10 cellular contexts compared by ENCODE assay signal in genomic region chr22:46652081-46652929, GRCh38. TPM values are rescaled to one million over a fixed set of nuclear protein-coding genes. Genes with fewer than 3 reads are reported as not detected.
DNase-seq lines count a peak whose midpoint lies in the region; ATAC-seq and TF ChIP-seq lines count a peak whose summit lies in the region.
"Had no signal": no experiment of that assay in that cellular context is flagged by ENCODE, and none has a peak within 500 bp of the region (broad histone marks: within the 10 kb centered on the region; RNA-seq: fewer than 3 reads in every experiment).

No MANE protein-coding gene starts in this region.

- POLR2A ChIA-PET in activated CD4-positive, alpha-beta T cell treated with anti-CD3 and anti-CD28 coated beads for 36 hours (lab: Charles Lee), result interaction anchor here (0.9 kb wide), 1 partner anchor 15 kb away, joined by 5 read pairs; no protein-coding TSS in a partner anchor
- POLR2A ChIA-PET in activated CD4-positive, alpha-beta T cell treated with anti-CD3 and anti-CD28 coated beads, Interleukin-2, amount 10 ng/mL, durations not matched to agents 7 days and 5 days (lab: Charles Lee), result no interaction called here

- no peaks in the 10 kb centered on the region for H3K36me3 Mint-ChIP-seq in activated CD4-positive, alpha-beta T cell treated with anti-CD3 and anti-CD28 coated beads for 36 hours (ENCODE audit: low read depth)
- H3K36me3 Mint-ChIP-seq in activated CD4-positive, alpha-beta T cell treated with anti-CD3 and anti-CD28 coated beads, Interleukin-2, amount 10 ng/mL, durations not matched to agents 7 days and 5 days (ENCODE audit: low read depth), result peaks cover 2% of the 10 kb centered on the region
- H3K36me3 Mint-ChIP-seq in brain, result no peaks in the 10 kb centered on the region

- no peaks in the 10 kb centered on the region for H3K9me3 ChIP-seq in stomach

- no peaks in the 10 kb centered on the region for H3K27me3 ChIP-seq in stomach

- 59 to 63% (median 60%) methylated on average over 21 to 23 of the region's 23 CpGs for WGBS in stomach, 5 donors

- TF ChIP-seq CTCF in brain (conservative IDR thresholded peaks at IDR 0.05) (no peak), stomach (IDR thresholded peaks at IDR 0.05) (no peak)

- ATAC-seq in activated CD4-positive, alpha-beta T cell treated with anti-CD3 and anti-CD28 coated beads for 36 hours, result peak; percentile 8
- ATAC-seq in HG03442 (IDR thresholded peaks at IDR 0.05; ENCODE audit: unreplicated experiment), result no peak

- peak overlapping the region in 4 of 5 donors; percentile 27 to 65 (median 57) for H3K27ac ChIP-seq in stomach

- H3K27me3 Mint-ChIP-seq in activated CD4-positive, alpha-beta T cell treated with anti-CD3 and anti-CD28 coated beads for 36 hours, result no peaks in the 10 kb centered on the region
- H3K27me3 Mint-ChIP-seq in activated CD4-positive, alpha-beta T cell treated with anti-CD3 and anti-CD28 coated beads, Interleukin-2, amount 10 ng/mL, durations not matched to agents 7 days and 5 days, result no peaks in the 10 kb centered on the region
- H3K27me3 Mint-ChIP-seq in brain, result no peaks in the 10 kb centered on the region

- no peak for TF ChIP-seq EP300 in stomach (IDR thresholded peaks at IDR 0.05)

- TF ChIP-seq POLR2A in stomach (IDR thresholded peaks at IDR 0.05), result no peak

- peaks cover 41 to 65% (median 52%) of the 10 kb centered on the region in 4 donors for H3K4me1 ChIP-seq in stomach

- no peak overlapping the region for H3K4me3 Mint-ChIP-seq in activated CD4-positive, alpha-beta T cell treated with anti-CD3 and anti-CD28 coated beads for 36 hours
- no peak overlapping the region for H3K4me3 Mint-ChIP-seq in activated CD4-positive, alpha-beta T cell treated with anti-CD3 and anti-CD28 coated beads, Interleukin-2, amount 10 ng/mL, durations not matched to agents 7 days and 5 days
- peak overlapping the region in 1 of 5 experiments; percentile 26 for H3K4me3 Mint-ChIP-seq in brain

- H3K4me1 Mint-ChIP-seq in activated CD4-positive, alpha-beta T cell treated with anti-CD3 and anti-CD28 coated beads for 36 hours, result peaks cover 29% of the 10 kb centered on the region
- peaks cover 17% of the 10 kb centered on the region for H3K4me1 Mint-ChIP-seq in activated CD4-positive, alpha-beta T cell treated with anti-CD3 and anti-CD28 coated beads, Interleukin-2, amount 10 ng/mL, durations not matched to agents 7 days and 5 days
- H3K4me1 Mint-ChIP-seq in brain, result peaks cover 53% of the 10 kb centered on the region

- intact Hi-C loops in activated CD4-positive, alpha-beta T cell treated with anti-CD3 and anti-CD28 coated beads for 36 hours (cut with DNase I, micrococcal nuclease), result no loop called here
- intact Hi-C loops in stomach (cut with DNase I; ENCODE audit: low total_unique reads), result no loop called here

- H3K4me3 ChIP-seq in stomach, result no peak overlapping the region

- peak; percentile 49 for DNase-seq in activated CD4-positive, alpha-beta T cell treated with anti-CD3 and anti-CD28 coated beads for 36 hours
- DNase-seq in activated CD4-positive, alpha-beta T cell treated with anti-CD3 and anti-CD28 coated beads, Interleukin-2, amount 10 ng/mL, durations not matched to agents 7 days and 5 days, result no peak
- DNase-seq in left kidney (ENCODE audit: low read depth, low spot score), result peak; percentile 79
- no peak for DNase-seq in stomach
- DNase-seq in epidermal melanocyte (ENCODE audit: insufficient read length, low spot score), result no peak
- DNase-seq in DMS153 (lab: John Stamatoyannopoulos, UW), result no peak
- DNase-seq: NCI-H526 treated with DMSO at 0.1 percent for 48 hours, T1000 had no signal

- CTCF ChIA-PET in activated CD4-positive, alpha-beta T cell treated with anti-CD3 and anti-CD28 coated beads for 36 hours (lab: Charles Lee), result interaction anchor here (0.7 to 0.9 kb wide), 2 partner anchors 87 to 89 kb away, joined by 3 to 4 read pairs; no protein-coding TSS in a partner anchor
- CTCF ChIA-PET in activated CD4-positive, alpha-beta T cell treated with anti-CD3 and anti-CD28 coated beads, Interleukin-2, amount 10 ng/mL, durations not matched to agents 7 days and 5 days (lab: Charles Lee), result interaction anchor here (0.6 kb wide), 1 partner anchor 64 kb away, joined by 3 read pairs; no protein-coding TSS in a partner anchor

- H3K27ac Mint-ChIP-seq in activated CD4-positive, alpha-beta T cell treated with anti-CD3 and anti-CD28 coated beads for 36 hours, result peak overlapping the region; percentile 84
- H3K27ac Mint-ChIP-seq in activated CD4-positive, alpha-beta T cell treated with anti-CD3 and anti-CD28 coated beads, Interleukin-2, amount 10 ng/mL, durations not matched to agents 7 days and 5 days, result no peak overlapping the region
- peak overlapping the region; percentile 35 to 99 (median 95) for H3K27ac Mint-ChIP-seq in brain

- no peaks in the 10 kb centered on the region for H3K9me3 Mint-ChIP-seq in activated CD4-positive, alpha-beta T cell treated with anti-CD3 and anti-CD28 coated beads for 36 hours (ENCODE audit: low read depth)
- H3K9me3 Mint-ChIP-seq in activated CD4-positive, alpha-beta T cell treated with anti-CD3 and anti-CD28 coated beads, Interleukin-2, amount 10 ng/mL, durations not matched to agents 7 days and 5 days, result peaks cover 7% of the 10 kb centered on the region
- no peaks in the 10 kb centered on the region for H3K9me3 Mint-ChIP-seq in brain

- H3K36me3 ChIP-seq in stomach, result peaks cover 0 to 6% (median 0%) of the 10 kb centered on the region in 4 donors

RNA-seq across cellular contexts. Expression of gene GRAMD4, which starts 32.1 kb away (rescaled TPM):
- 10 to 100 TPM; 25.7 to 40.7 TPM for total RNA-seq in activated CD4-positive, alpha-beta T cell treated with anti-CD3 and anti-CD28 coated beads for 36 hours
- total RNA-seq in activated CD4-positive, alpha-beta T cell treated with anti-CD3 and anti-CD28 coated beads, Interleukin-2, amount 10 ng/mL, durations not matched to agents 7 days and 5 days, result 10 to 100 TPM; 40.8 to 43.2 TPM
- polyA plus RNA-seq in brain (ENCODE audit: insufficient read depth, low read depth, low replicate concordance) (12.6 TPM), stomach (10 to 100 TPM in 2 of 3 donors, 1 to 10 TPM in 1; 7.4 to 14.3 (median 13.7) TPM)
- total RNA-seq in stomach, result 100 to 1,000 TPM in 1 of 5 donors, 10 to 100 TPM in 4; 20.5 to 452 (median 30.9) TPM

Comparison
In these comparisons a context has a peak if more than half of its experiments do, and no peak if none do; other contexts are left out.
1. DNase-seq: peak in activated CD4-positive, alpha-beta T cell treated with anti-CD3 and anti-CD28 coated beads for 36 hours (single experiment) and left kidney (single experiment); none in activated CD4-positive, alpha-beta T cell treated with anti-CD3 and anti-CD28 coated beads, Interleukin-2, amount 10 ng/mL, durations not matched to agents 7 days and 5 days (single experiment), stomach (single experiment), epidermal melanocyte (single experiment) and DMS153 (single experiment).